Comparison of ENCODE assay signal across 15 cellular contexts in the genomic region with DNA sequence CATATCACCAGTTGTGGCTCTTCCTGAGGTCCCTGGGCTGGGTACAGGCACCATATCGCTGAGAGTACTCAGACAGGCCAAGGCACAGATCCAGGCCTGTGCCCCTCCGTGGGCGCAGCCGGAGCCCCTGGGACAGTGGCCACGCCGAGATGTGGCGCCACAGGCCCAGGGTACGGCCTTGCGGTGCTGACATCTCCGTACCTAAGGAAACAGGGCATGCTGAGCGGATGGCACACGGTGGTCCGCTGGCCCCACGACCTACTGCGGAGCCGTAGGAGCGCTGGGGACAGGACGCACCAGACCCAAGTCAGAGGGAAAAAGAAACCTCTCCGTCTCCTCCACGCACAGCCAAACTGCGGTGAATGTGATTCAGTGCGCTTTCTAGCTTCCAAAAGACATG. TPM values are rescaled to one million over a fixed set of nuclear protein-coding genes. Genes with fewer than 3 reads are reported as not detected.
DNase-seq lines count a peak whose midpoint lies in the region; ATAC-seq and TF ChIP-seq lines count a peak whose summit lies in the region.
"Had no signal": no experiment of that assay in that cellular context is flagged by ENCODE, and none has a peak within 500 bp of the region (broad histone marks: within the 10 kb centered on the region; RNA-seq: fewer than 3 reads in every experiment).

No MANE protein-coding gene starts in this region.

- no peaks in the 10 kb centered on the region for H3K9me3 Mint-ChIP-seq in WTC11
- H3K9me3 Mint-ChIP-seq in glutamatergic neuron (ENCODE audit: unreplicated experiment): peaks cover 7% of the 10 kb centered on the region
- H3K9me3 Mint-ChIP-seq in stimulated activated effector memory CD8-positive, alpha-beta T cell treated with anti-CD3 and anti-CD28 coated beads, Interleukin-12 subunit alpha, Interleukin-12 subunit beta, amount 100 ng/mL, for 72 hours: no peaks in the 10 kb centered on the region
- H3K9me3 Mint-ChIP-seq: CD4-positive, alpha-beta T cell; GM23338 had no signal

- TF ChIP-seq POLR2A in heart left ventricle (IDR thresholded peaks at IDR 0.05): no peak

- H3K4me1 Mint-ChIP-seq in WTC11 (no peaks in the 10 kb centered on the region), glutamatergic neuron (ENCODE audit: low read depth, unreplicated experiment) (peaks cover 23% of the 10 kb centered on the region)
- H3K4me1 Mint-ChIP-seq in stimulated activated effector memory CD8-positive, alpha-beta T cell treated with anti-CD3 and anti-CD28 coated beads, Interleukin-12 subunit alpha, Interleukin-12 subunit beta, amount 100 ng/mL, for 72 hours: peaks cover 19% of the 10 kb centered on the region
- H3K4me1 Mint-ChIP-seq: GM23338 had no signal

- DNase-seq in Right ventricle myocardium inferior (ENCODE audit: missing footprints) (peak; percentile 37), heart left ventricle (no peak), WTC11 (ENCODE audit: low spot score) (no peak), glutamatergic neuron (no peak), left colon (no peak), glomerular visceral epithelial cell (ENCODE audit: extremely low spot score) (no peak)
- DNase-seq in stimulated activated effector memory CD8-positive, alpha-beta T cell treated with anti-CD3 and anti-CD28 coated beads, Interleukin-12 subunit alpha, Interleukin-12 subunit beta, amount 100 ng/mL, for 72 hours (ENCODE audit: low spot score in 2 of 2): no peak
- DNase-seq: AML-193; Caco-2; CD4-positive, alpha-beta T cell; HCEC 1CT had no signal

- H3K27ac Mint-ChIP-seq in WTC11 (peak overlapping the region; percentile 33; the same call in 1 of the 2 replicates), glutamatergic neuron (ENCODE audit: unreplicated experiment) (no peak overlapping the region)
- H3K27ac Mint-ChIP-seq in stimulated activated effector memory CD8-positive, alpha-beta T cell treated with anti-CD3 and anti-CD28 coated beads, Interleukin-12 subunit alpha, Interleukin-12 subunit beta, amount 100 ng/mL, for 72 hours: peak overlapping the region; percentile 78
- H3K27ac Mint-ChIP-seq: CD4-positive, alpha-beta T cell; GM23338 had no signal

- 96 to 98% (median 97%) methylated on average over 14 to 22 of the region's 22 CpGs for WGBS in heart left ventricle, 4 donors

- peaks cover 0 to 10% (median 0%) of the 10 kb centered on the region in 12 donors for H3K4me1 ChIP-seq in heart left ventricle
- H3K4me1 ChIP-seq: A549, Caco-2 had no signal

- no peaks in the 10 kb centered on the region for H3K27me3 ChIP-seq in heart left ventricle

- no peak overlapping the region for H3K27ac ChIP-seq in heart left ventricle
- H3K27ac ChIP-seq: 22Rv1, A549, C4-2B had no signal

- TF ChIP-seq CTCF in heart left ventricle (IDR thresholded peaks at IDR 0.05) (no peak), WTC11 (IDR thresholded peaks at IDR 0.05) (no peak), glutamatergic neuron (IDR thresholded peaks at IDR 0.05; ENCODE audit: partially characterized antibody, unreplicated experiment) (no peak)

- H3K4me3 Mint-ChIP-seq in WTC11 (no peak overlapping the region), glutamatergic neuron (ENCODE audit: unreplicated experiment) (peak overlapping the region; percentile 34)
- H3K4me3 Mint-ChIP-seq in stimulated activated effector memory CD8-positive, alpha-beta T cell treated with anti-CD3 and anti-CD28 coated beads, Interleukin-12 subunit alpha, Interleukin-12 subunit beta, amount 100 ng/mL, for 72 hours: no peak overlapping the region
- H3K4me3 Mint-ChIP-seq: CD4-positive, alpha-beta T cell; GM23338 had no signal

- POLR2A ChIA-PET in WTC11 (lab: Charles Lee): no interaction called here

- peaks cover 0 to 94% (median 70%) of the 10 kb centered on the region in 9 donors for H3K36me3 ChIP-seq in heart left ventricle

- CTCF ChIA-PET in WTC11 (lab: Charles Lee): interaction anchor here (0.9 kb wide), 1 partner anchor 11 kb away, joined by 3 read pairs; no protein-coding TSS in a partner anchor

- ATAC-seq in Right ventricle myocardium inferior (no peak), heart left ventricle (no peak), WTC11 (no peak), left colon (no peak)
- ATAC-seq in stimulated activated effector memory CD8-positive, alpha-beta T cell treated with anti-CD3 and anti-CD28 coated beads, Interleukin-12 subunit alpha, Interleukin-12 subunit beta, amount 100 ng/mL, for 72 hours: no peak
- ATAC-seq: A549, GM23338 had no signal

- H3K27me3 Mint-ChIP-seq in WTC11 (ENCODE audit: low read depth): no peaks in the 10 kb centered on the region
- peaks cover 5% of the 10 kb centered on the region for H3K27me3 Mint-ChIP-seq in glutamatergic neuron (ENCODE audit: unreplicated experiment)
- H3K27me3 Mint-ChIP-seq: CD4-positive, alpha-beta T cell had no signal

- no peak overlapping the region for H3K4me3 ChIP-seq in heart left ventricle
- H3K4me3 ChIP-seq: A549, GM23338 had no signal

- H3K36me3 Mint-ChIP-seq in WTC11 (peaks cover 20% of the 10 kb centered on the region), glutamatergic neuron (ENCODE audit: unreplicated experiment) (peaks cover 19% of the 10 kb centered on the region)
- peaks cover 64% of the 10 kb centered on the region for H3K36me3 Mint-ChIP-seq in stimulated activated effector memory CD8-positive, alpha-beta T cell treated with anti-CD3 and anti-CD28 coated beads, Interleukin-12 subunit alpha, Interleukin-12 subunit beta, amount 100 ng/mL, for 72 hours

- H3K9me3 ChIP-seq in heart left ventricle: no peaks in the 10 kb centered on the region
- H3K9me3 ChIP-seq: A549, Caco-2 had no signal

- intact Hi-C loops in Right ventricle myocardium inferior (cut with DNase I): no loop called here
- intact Hi-C loops in heart left ventricle (cut with DNase I): no loop called here
- intact Hi-C loops in left colon (cut with DNase I, micrococcal nuclease): no loop called here

TF ChIP-seq in WTC11, 78 proteins besides CTCF, POLR2A, EP300 and RAD21 (continues in another document):
- no peak for TF ChIP-seq PRRX2 (CRISPR knock-in tag; IDR thresholded peaks at IDR 0.05)
- TF ChIP-seq, protein P1, sequence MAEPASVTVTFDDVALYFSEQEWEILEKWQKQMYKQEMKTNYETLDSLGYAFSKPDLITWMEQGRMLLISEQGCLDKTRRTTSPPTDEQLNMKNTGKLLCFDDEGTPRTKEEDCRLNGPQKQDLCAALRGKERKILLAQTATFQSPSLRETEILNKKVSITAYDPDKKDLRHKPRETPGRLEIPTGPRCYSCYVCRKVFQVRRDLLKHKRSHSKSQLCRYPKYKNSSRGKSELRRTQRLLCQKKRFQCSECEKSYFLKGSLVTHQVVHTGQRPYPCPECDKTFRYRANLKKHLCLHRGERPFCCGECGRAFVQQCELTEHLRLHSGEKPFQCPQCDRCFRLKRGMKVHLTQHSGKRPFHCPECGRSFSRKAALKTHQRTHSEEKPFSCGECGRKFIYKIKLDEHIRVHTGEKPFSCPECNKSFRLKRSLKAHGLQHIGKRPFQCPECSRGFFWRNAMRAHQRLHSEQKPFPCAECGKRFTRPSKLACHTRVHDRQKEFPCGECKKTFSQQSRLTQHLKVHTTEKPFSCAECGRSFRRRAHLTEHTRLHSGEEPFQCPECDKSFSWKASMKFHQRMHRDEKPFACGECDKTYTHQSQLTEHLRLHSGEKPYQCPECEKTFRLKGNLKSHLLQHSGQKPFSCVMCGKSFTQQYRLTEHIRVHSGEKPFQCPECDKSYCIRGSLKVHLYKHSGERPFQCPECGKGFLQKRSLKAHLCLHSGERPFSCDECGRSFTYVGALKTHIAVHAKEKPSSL (CRISPR knock-in tag; conservative IDR thresholded peaks at IDR 0.05): no peak
- no peak for TF ChIP-seq ZNF317 (CRISPR knock-in tag; IDR thresholded peaks at IDR 0.05; ENCODE audit: borderline replicate concordance, low read depth)
- TF ChIP-seq ELF4 (CRISPR knock-in tag; IDR thresholded peaks at IDR 0.05; ENCODE audit: low read depth): no peak
- TF ChIP-seq FOXJ3 (CRISPR knock-in tag; IDR thresholded peaks at IDR 0.05; ENCODE audit: borderline replicate concordance): no peak
- no peak for TF ChIP-seq ZNF219 (CRISPR knock-in tag; IDR thresholded peaks at IDR 0.05; ENCODE audit: borderline replicate concordance)
- no peak for TF ChIP-seq IRF2 (CRISPR knock-in tag; IDR thresholded peaks at IDR 0.05; ENCODE audit: borderline replicate concordance, low read depth)
- no peak for TF ChIP-seq ZNF423 (CRISPR knock-in tag; IDR thresholded peaks at IDR 0.05)
- TF ChIP-seq JAZF1 (CRISPR knock-in tag; IDR thresholded peaks at IDR 0.05): no peak

RNA-seq across cellular contexts. Expression of a gene that starts 26.5 kb away (rescaled TPM):
- total RNA-seq in Right ventricle myocardium inferior (58.0 TPM), heart left ventricle (10 to 100 TPM; 31.8 to 77.1 (median 50.2) TPM), WTC11 (2021) (58.6 to 73.0 TPM (median 59.9 TPM) in 3 replicates), glutamatergic neuron (ENCODE audit: unreplicated experiment) (31.5 TPM), left colon (10 to 100 TPM; 23.2 to 29.9 TPM)
- polyA plus RNA-seq in heart left ventricle: 10 to 100 TPM; 26.7 to 51.9 TPM

RNA-seq across cellular contexts. Expression of a gene that starts 26.7 kb away (rescaled TPM):
- total RNA-seq in Right ventricle myocardium inferior (11.1 TPM), heart left ventricle (10 to 100 TPM in 5 of 9 donors, 1 to 10 TPM in 4; 6.8 to 16.0 (median 10.2) TPM), WTC11 (2021) (32.2 to 40.7 TPM (median 35.4 TPM) in 3 replicates), glutamatergic neuron (ENCODE audit: unreplicated experiment) (85.7 TPM), left colon (10 to 100 TPM; 34.3 to 34.6 TPM)
- polyA plus RNA-seq in heart left ventricle: 10 to 100 TPM; 12.4 to 14.4 TPM

RNA-seq across cellular contexts. Expression of a gene that starts 29.5 kb away (rescaled TPM):
- total RNA-seq in Right ventricle myocardium inferior: 44.6 TPM
- total RNA-seq in heart left ventricle: 10 to 100 TPM; 27.4 to 67.7 (median 43.1) TPM
- 10 to 100 TPM; 48.0 to 63.3 TPM for polyA plus RNA-seq in heart left ventricle
- total RNA-seq in WTC11 (2021): 47.0 to 62.4 TPM (median 53.9 TPM) in 3 replicates
- total RNA-seq in glutamatergic neuron (ENCODE audit: unreplicated experiment): 92.4 TPM
- total RNA-seq in left colon: 10 to 100 TPM; 84.7 to 86.7 TPM

RNA-seq across cellular contexts. Expression of a gene that starts 42.8 kb away (rescaled TPM):
- total RNA-seq in Right ventricle myocardium inferior: 8.9 TPM
- 10 to 100 TPM in 3 of 9 donors, 1 to 10 TPM in 6; 7.0 to 15.8 (median 8.9) TPM for total RNA-seq in heart left ventricle
- polyA plus RNA-seq in heart left ventricle: 10 to 100 TPM in 1 of 2 donors, 1 to 10 TPM in 1; 8.0 to 14.7 TPM
- total RNA-seq in WTC11 (2021): 32.4 to 35.2 TPM (median 34.3 TPM) in 3 replicates
- 35.1 TPM for total RNA-seq in glutamatergic neuron (ENCODE audit: unreplicated experiment)
- total RNA-seq in left colon: 1 to 10 TPM; 4.7 to 9.5 TPM
